19 cellular contexts compared by ENCODE assay signal in genomic region chr3:67518196-67518595, GRCh38.
DNase-seq lines count a peak whose midpoint lies in the region; ATAC-seq and TF ChIP-seq lines count a peak whose summit lies in the region.
"Had no signal": no experiment of that assay in that cellular context is flagged by ENCODE, and none has a peak within 500 bp of the region (broad histone marks: within the 10 kb centered on the region; RNA-seq: fewer than 3 reads in every experiment).

No MANE protein-coding gene starts in this region.

- ATAC-seq in HG02678 (IDR thresholded peaks at IDR 0.05; ENCODE audit: unreplicated experiment) (no peak), GM19467 (IDR thresholded peaks at IDR 0.05; ENCODE audit: unreplicated experiment) (no peak)
- ATAC-seq: PC-3, T-helper 17 cell had no signal

- H3K27ac ChIP-seq in 22Rv1: peak overlapping the region; percentile 29; the same call in 1 of the 2 replicates
- H3K27ac ChIP-seq: GM23248 had no signal

- TF ChIP-seq CTCF in 22Rv1 (IDR thresholded peaks at IDR 0.05): no peak

- DNase-seq in EL (peak; percentile 41), NCI-H1105 (lab: John Stamatoyannopoulos, UW) (peak; percentile 43), NCI-H2081 treated with DMSO at 0.1 percent for 48 hours (lab: John Stamatoyannopoulos, UW) (peak; percentile 30), cortex of kidney (lab: John Stamatoyannopoulos, UW) (no peak)
- DNase-seq: BE2C, DMS79 treated with DMSO at 0.1 percent for 48 hours, GM23248, H9, Karpas-422, MG63, NCI-H226, NCI-H524 treated with DMSO at 0.1 percent for 48 hours, PC-3, Right ventricle myocardium superior, SW 1271, T-helper 17 cell had no signal
